In genomic region chr20:41064377-41064776, GRCh38 we compare ENCODE assay signal across 16 cellular contexts. TPM values are rescaled to one million over a fixed set of nuclear protein-coding genes. Genes with fewer than 3 reads are reported as not detected.
DNase-seq lines count a peak whose midpoint lies in the region; ATAC-seq and TF ChIP-seq lines count a peak whose summit lies in the region.
"Had no signal": no experiment of that assay in that cellular context is flagged by ENCODE, and none has a peak within 500 bp of the region (broad histone marks: within the 10 kb centered on the region; RNA-seq: fewer than 3 reads in every experiment).

No MANE protein-coding gene starts in this region.

- no peak overlapping the region for H2BK120ac ChIP-seq in mesenchymal stem cell (ENCODE audit: low read depth, low read length)

- peak; percentile 74 for ATAC-seq in HG02678 (IDR thresholded peaks at IDR 0.05; ENCODE audit: unreplicated experiment)
- ATAC-seq in HG03565 (IDR thresholded peaks at IDR 0.05; ENCODE audit: unreplicated experiment): peak; percentile 57
- ATAC-seq: heart left ventricle, left lung had no signal

- no peak overlapping the region for H3K18ac ChIP-seq in mesenchymal stem cell (ENCODE audit: low read depth in 1 of 2, low read length in 2 of 2)

- H4K91ac ChIP-seq in mesenchymal stem cell (ENCODE audit: low read length): no peak overlapping the region

- no peak overlapping the region for H3K4me3 ChIP-seq in GM12864 (ENCODE audit: low read depth, low read length)
- no peak overlapping the region for H3K4me3 ChIP-seq in tibial nerve
- H3K4me3 ChIP-seq in Peyer's patch: no peak overlapping the region
- H3K4me3 ChIP-seq in mesenchymal stem cell (ENCODE audit: insufficient read depth in 1 of 2, low read depth in 1 of 2, low read length in 2 of 2): no peak overlapping the region
- H3K4me3 ChIP-seq in colonic mucosa: no peak overlapping the region
- H3K4me3 ChIP-seq: heart left ventricle, left lung, neural progenitor cell, smooth muscle cell had no signal

- peaks cover 0 to 8% (median 0%) of the 10 kb centered on the region in 4 donors for H3K4me1 ChIP-seq in tibial nerve
- H3K4me1 ChIP-seq in Peyer's patch: peaks cover 0 to 4% (median 0%) of the 10 kb centered on the region in 4 donors
- H3K4me1 ChIP-seq in mesenchymal stem cell (ENCODE audit: control insufficient read depth, insufficient read depth, low read depth, low read length): no peaks in the 10 kb centered on the region
- H3K4me1 ChIP-seq in colonic mucosa: no peaks in the 10 kb centered on the region
- H3K4me1 ChIP-seq: neural progenitor cell had no signal

- 93% methylated on average over 1 of the region's 1 CpG for WGBS in tibial nerve, 2 donors
- 97% methylated on average over 1 of the region's 1 CpG for WGBS in mesenchymal stem cell

- H3K36me3 ChIP-seq in tibial nerve (peaks cover 0 to 38% (median 0%) of the 10 kb centered on the region in 3 donors), Peyer's patch (peaks cover 0 to 39% (median 0%) of the 10 kb centered on the region in 3 donors), mesenchymal stem cell (ENCODE audit: control insufficient read depth in 1 of 2, insufficient read depth in 2 of 2, low read depth in 1 of 2, low read length in 2 of 2) (peaks cover 4 to 67% of the 10 kb centered on the region in 2 experiments), colonic mucosa (no peaks in the 10 kb centered on the region)

- DNase-seq in GM12864 (ENCODE audit: low read depth): peak; percentile 43
- DNase-seq in GM19238 (ENCODE audit: insufficient read length, low spot score): peak; percentile 20
- no peak for DNase-seq in tibial nerve (ENCODE audit: low spot score in 2 of 2)
- no peak for DNase-seq in Peyer's patch
- DNase-seq in mesenchymal stem cell: no peak
- DNase-seq in colonic mucosa: no peak
- DNase-seq: heart left ventricle, left lung, NCI-H1105 treated with DMSO at 0.1 percent for 48 hours, NCI-H524, SIG-M5 had no signal

- H3K9ac ChIP-seq in mesenchymal stem cell (ENCODE audit: low read length): no peak overlapping the region
- no peak overlapping the region for H3K9ac ChIP-seq in colonic mucosa (ENCODE audit: low read depth in 2 of 2, low read length in 2 of 2)
- H3K9ac ChIP-seq: neural progenitor cell had no signal

- no peaks in the 10 kb centered on the region for H3K27me3 ChIP-seq in tibial nerve
- no peaks in the 10 kb centered on the region for H3K27me3 ChIP-seq in Peyer's patch
- no peaks in the 10 kb centered on the region for H3K27me3 ChIP-seq in mesenchymal stem cell (ENCODE audit: control insufficient read depth in 1 of 2, insufficient read depth in 1 of 2, low read length in 2 of 2)
- H3K27me3 ChIP-seq in colonic mucosa: no peaks in the 10 kb centered on the region
- H3K27me3 ChIP-seq: heart left ventricle, left lung, neural progenitor cell had no signal

- TF ChIP-seq POLR2A in tibial nerve (IDR thresholded peaks at IDR 0.05) (no peak), Peyer's patch (IDR thresholded peaks at IDR 0.05) (no peak)

- no peak overlapping the region for H3K23ac ChIP-seq in mesenchymal stem cell (ENCODE audit: low read length in 2 of 2)

- H2BK15ac ChIP-seq in mesenchymal stem cell (ENCODE audit: low read depth, poor library complexity, severe bottlenecking): no peak overlapping the region

- TF ChIP-seq EP300 in tibial nerve (IDR thresholded peaks at IDR 0.05): no peak

- H2BK5ac ChIP-seq in mesenchymal stem cell (ENCODE audit: low read depth, low read length, poor library complexity, severe bottlenecking): no peak overlapping the region

- H3K79me1 ChIP-seq in mesenchymal stem cell (replicated peaks; ENCODE audit: low read length, poor library complexity, severe bottlenecking): peaks cover 5% of the 10 kb centered on the region

- no peak overlapping the region for H2AK5ac ChIP-seq in mesenchymal stem cell (ENCODE audit: low read length, severe bottlenecking)

- H3K27ac ChIP-seq in tibial nerve (no peak overlapping the region), Peyer's patch (no peak overlapping the region), mesenchymal stem cell (ENCODE audit: low read length, poor library complexity, severe bottlenecking) (no peak overlapping the region), colonic mucosa (no peak overlapping the region)
- H3K27ac ChIP-seq: heart left ventricle, left lung, neural progenitor cell, VCaP had no signal

- H2BK12ac ChIP-seq in mesenchymal stem cell (ENCODE audit: low read length in 2 of 2): no peak overlapping the region

- no peak for TF ChIP-seq CTCF in GM12864 (IDR thresholded peaks at IDR 0.05; ENCODE audit: low read depth, low read length, missing control alignments)
- TF ChIP-seq CTCF in tibial nerve (IDR thresholded peaks at IDR 0.05): no peak
- no peak for TF ChIP-seq CTCF in Peyer's patch (IDR thresholded peaks at IDR 0.05)
- no peak for TF ChIP-seq CTCF in colonic mucosa (IDR thresholded peaks at IDR 0.05)

- H2AFZ ChIP-seq in mesenchymal stem cell (ENCODE audit: low read depth, low read length): no peak overlapping the region
- H2AFZ ChIP-seq: neural progenitor cell had no signal

- H3K9me3 ChIP-seq in tibial nerve (no peaks in the 10 kb centered on the region), Peyer's patch (no peaks in the 10 kb centered on the region), mesenchymal stem cell (ENCODE audit: control insufficient read depth, low read length) (no peaks in the 10 kb centered on the region), colonic mucosa (no peaks in the 10 kb centered on the region)
- H3K9me3 ChIP-seq: heart left ventricle, left lung had no signal

- H3K4me2 ChIP-seq in mesenchymal stem cell (ENCODE audit: low read length, poor library complexity, severe bottlenecking): no peak overlapping the region
- H3K4me2 ChIP-seq: neural progenitor cell, smooth muscle cell had no signal

- H4K8ac ChIP-seq in mesenchymal stem cell (ENCODE audit: low read length): no peak overlapping the region

- intact Hi-C loops in colonic mucosa (cut with DNase I): no loop called here

- H3K4ac ChIP-seq in mesenchymal stem cell (ENCODE audit: low read depth in 1 of 2, low read length in 2 of 2): no peak overlapping the region

- no peak overlapping the region for H3K14ac ChIP-seq in mesenchymal stem cell (ENCODE audit: low read length in 2 of 2)

RNA-seq across cellular contexts. Expression of gene TOP1, which starts 35.8 kb away (rescaled TPM):
- 10 to 100 TPM; 17.9 to 29.1 (median 23.1) TPM for total RNA-seq in tibial nerve
- 10 to 100 TPM; 34.4 to 72.6 (median 39.8) TPM for total RNA-seq in Peyer's patch
- 68.4 TPM for polyA plus RNA-seq in mesenchymal stem cell (2013, experiment 1 of 2)
- polyA plus RNA-seq in mesenchymal stem cell (2013, experiment 2 of 2): 65.1 TPM
- 10 to 100 TPM; 80.6 to 85.5 TPM for total RNA-seq in colonic mucosa

Comparison
In these comparisons a context has a peak if more than half of its experiments do, and no peak if none do; other contexts are left out.
1. DNase-seq: peak in GM12864 (single experiment) and GM19238 (single experiment); none in tibial nerve (0 of 2), Peyer's patch (0 of 3), mesenchymal stem cell (single experiment) and colonic mucosa (single experiment).